ENCODE assay signal across 8 cellular contexts in genomic region chr17:57086069-57086930, GRCh38. TPM values are rescaled to one million over a fixed set of nuclear protein-coding genes. Genes with fewer than 3 reads are reported as not detected.
A peak's percentile ranks its signal among the peaks of the same experiment; 100 is the strongest.
DNase-seq lines count a peak whose midpoint lies in the region; ATAC-seq and TF ChIP-seq lines count a peak whose summit lies in the region.

No MANE protein-coding gene starts in this region.

- H3K4me3 ChIP-seq in epithelial cell of esophagus (ENCODE audit: low read length) (peak overlapping the region; percentile 69), uterus (peak overlapping the region; percentile 64 to 91)
- H3K4me3 ChIP-seq in naive thymus-derived CD4-positive, alpha-beta T cell (ENCODE audit: low read length): peak overlapping the region; percentile 83

- no peak for ATAC-seq in naive thymus-derived CD4-positive, alpha-beta T cell
- no peak for ATAC-seq in HG03521 (IDR thresholded peaks at IDR 0.05; ENCODE audit: unreplicated experiment)

- no peak for TF ChIP-seq POLR2A in uterus (IDR thresholded peaks at IDR 0.05)

- H3K27ac Mint-ChIP-seq in naive thymus-derived CD4-positive, alpha-beta T cell: peak overlapping the region; percentile 18 to 94 (median 81)

- peak in 4 of 6 experiments; percentile 10 to 48 (median 26) for DNase-seq in stimulated activated naive CD4-positive, alpha-beta T cell (lab: John Stamatoyannopoulos, UW)
- no peak for DNase-seq in stimulated activated naive CD4-positive, alpha-beta T cell treated with Interleukin-2 at 50 U/mL for 16 hours (lab: John Stamatoyannopoulos, UW)
- DNase-seq in NCI-H1105 (lab: John Stamatoyannopoulos, UW): peak; percentile 30
- DNase-seq in activated CD4-positive, alpha-beta T cell treated with anti-CD3 and anti-CD28 coated beads, Interleukin-2, amount 50 U/mL, for 48 hours: peak; percentile 16 to 34
- peak; percentile 57 for DNase-seq in epithelial cell of esophagus (ENCODE audit: low read depth)
- peak in 8 of 9 donors; percentile 11 to 42 (median 20) for DNase-seq in naive thymus-derived CD4-positive, alpha-beta T cell
- DNase-seq in uterus: no peak

- peaks cover 0 to 5% (median 0%) of the 10 kb centered on the region in 5 donors for H3K27me3 Mint-ChIP-seq in naive thymus-derived CD4-positive, alpha-beta T cell

- POLR2A ChIA-PET in naive thymus-derived CD4-positive, alpha-beta T cell (lab: Charles Lee): interaction anchor here (0.6 to 0.8 kb wide), 2 partner anchors 55 to 921 kb away, joined by 3 read pairs; partner anchors contain the start of gene SRSF1

- H3K4me3 Mint-ChIP-seq in naive thymus-derived CD4-positive, alpha-beta T cell: peak overlapping the region; percentile 83 to 95 (median 90)

- H3K36me3 ChIP-seq in naive thymus-derived CD4-positive, alpha-beta T cell (ENCODE audit: control insufficient read depth in 2 of 3, insufficient read depth in 3 of 3, low read length in 3 of 3): peaks cover 0 to 8% (median 0%) of the 10 kb centered on the region in 3 experiments
- no peaks in the 10 kb centered on the region for H3K36me3 ChIP-seq in uterus

- peaks cover 0 to 1% (median 0%) of the 10 kb centered on the region in 11 donors for H3K9me3 Mint-ChIP-seq in naive thymus-derived CD4-positive, alpha-beta T cell

- intact Hi-C loops in naive thymus-derived CD4-positive, alpha-beta T cell (cut with micrococcal nuclease): loop anchor here (5.0 to 10.0 kb wide), 4 partner anchors 999 to 1664 kb away; partner anchors contain the start of genes DYNLL2 (in 1 of the 2), MKS1 (in 1 of the 2), MMD (in 1 of the 2) and RAD51C (in 1 of the 2)
- intact Hi-C loops in uterus (cut with DNase I; ENCODE audit: low total_unique reads): no loop called here

- CTCF ChIA-PET in naive thymus-derived CD4-positive, alpha-beta T cell (lab: Charles Lee): interaction anchor here (0.6 kb wide), 1 partner anchor 772 kb away, joined by 4 read pairs; no protein-coding TSS in a partner anchor

- peaks cover 28 to 49% (median 34%) of the 10 kb centered on the region in 7 donors for H3K4me1 Mint-ChIP-seq in naive thymus-derived CD4-positive, alpha-beta T cell

- peak overlapping the region; percentile 82 for H3K27ac ChIP-seq in naive thymus-derived CD4-positive, alpha-beta T cell (ENCODE audit: low read depth, low read length)
- H3K27ac ChIP-seq in uterus: peak overlapping the region; percentile 78 to 89

- peaks cover 9 to 12% of the 10 kb centered on the region in 2 donors for H3K4me1 ChIP-seq in naive thymus-derived CD4-positive, alpha-beta T cell (ENCODE audit: control insufficient read depth in 2 of 2, insufficient read depth in 2 of 2, low read length in 2 of 2)
- H3K4me1 ChIP-seq in uterus: peaks cover 0 to 4% of the 10 kb centered on the region in 2 donors

- H3K27me3 ChIP-seq in naive thymus-derived CD4-positive, alpha-beta T cell (ENCODE audit: control insufficient read depth in 2 of 2, insufficient read depth in 2 of 2, low read length in 2 of 2): no peaks in the 10 kb centered on the region
- no peaks in the 10 kb centered on the region for H3K27me3 ChIP-seq in uterus

- TF ChIP-seq CTCF in epithelial cell of esophagus (IDR thresholded peaks at IDR 0.05; ENCODE audit: insufficient read depth, low read depth, low read length, missing control alignments): no peak
- TF ChIP-seq CTCF in uterus (IDR thresholded peaks at IDR 0.05): no peak

- H3K9me3 ChIP-seq in naive thymus-derived CD4-positive, alpha-beta T cell (ENCODE audit: control insufficient read depth in 2 of 3, low read length in 3 of 3): no peaks in the 10 kb centered on the region
- no peaks in the 10 kb centered on the region for H3K9me3 ChIP-seq in uterus

- H3K36me3 Mint-ChIP-seq in naive thymus-derived CD4-positive, alpha-beta T cell: peaks cover 0 to 2% (median 0%) of the 10 kb centered on the region in 5 donors

RNA-seq across cellular contexts. Expression of gene AKAP1, which starts 1.3 kb away (rescaled TPM):
- 10 to 100 TPM; 22.2 to 35.8 (median 34.3) TPM for total RNA-seq in naive thymus-derived CD4-positive, alpha-beta T cell
- 10 to 100 TPM; 13.2 to 26.6 TPM for polyA plus RNA-seq in naive thymus-derived CD4-positive, alpha-beta T cell
- total RNA-seq in uterus: 100 to 1,000 TPM in 1 of 4 donors, 10 to 100 TPM in 2, 1 to 10 TPM in 1; 7.1 to 264 (median 37.4) TPM

Comparison
In these comparisons a context has a peak if more than half of its experiments do, and no peak if none do; other contexts are left out.
1. DNase-seq: peak in stimulated activated naive CD4-positive, alpha-beta T cell (4 of 6), NCI-H1105 (single experiment), activated CD4-positive, alpha-beta T cell treated with anti-CD3 and anti-CD28 coated beads, Interleukin-2, amount 50 U/mL, for 48 hours (2 of 2), epithelial cell of esophagus (single experiment) and naive thymus-derived CD4-positive, alpha-beta T cell (8 of 9); none in stimulated activated naive CD4-positive, alpha-beta T cell treated with Interleukin-2 at 50 U/mL for 16 hours (single experiment) and uterus (0 of 2).
2. Peak in every context shown above with its lines, with median percentiles within 50 percentile points of each other: H3K4me3 ChIP-seq.